Comparison of ENCODE assay signal across 1 cellular context in genomic region chr2:143482316-143482715, GRCh38.
TF ChIP-seq lines count a peak whose summit lies in the region.

No MANE protein-coding gene starts in this region.

TF ChIP-seq in IMR-90, 13 proteins besides CTCF, POLR2A, EP300 and RAD21 (continued from another document):
- no peak for TF ChIP-seq RFX5 (IDR thresholded peaks at IDR 0.05; ENCODE audit: low read depth, low read length)
- no peak for TF ChIP-seq MAZ (IDR thresholded peaks at IDR 0.05; ENCODE audit: borderline replicate concordance, low read depth, low read length)
- no peak for TF ChIP-seq NFE2L2 (IDR thresholded peaks at IDR 0.05; ENCODE audit: low read depth, low read length)
- TF ChIP-seq SMC3 (IDR thresholded peaks at IDR 0.05; ENCODE audit: low read depth, low read length): no peak
- no peak for TF ChIP-seq FOS (IDR thresholded peaks at IDR 0.05; ENCODE audit: low read depth, low read length)
- TF ChIP-seq RCOR1 (IDR thresholded peaks at IDR 0.05; ENCODE audit: insufficient replicate concordance, low read length): no peak
- no peak for TF ChIP-seq MAFK (IDR thresholded peaks at IDR 0.05; ENCODE audit: low read depth, low read length)
- no peak for TF ChIP-seq CHD1 (IDR thresholded peaks at IDR 0.05; ENCODE audit: low read depth, low read length)
- no peak for TF ChIP-seq ELK1 (IDR thresholded peaks at IDR 0.05; ENCODE audit: borderline replicate concordance, low read depth, low read length)
- TF ChIP-seq CEBPB (IDR thresholded peaks at IDR 0.05; ENCODE audit: low read depth, low read length): no peak
